Comparison of ENCODE assay signal across 27 cellular contexts in the genomic region with DNA sequence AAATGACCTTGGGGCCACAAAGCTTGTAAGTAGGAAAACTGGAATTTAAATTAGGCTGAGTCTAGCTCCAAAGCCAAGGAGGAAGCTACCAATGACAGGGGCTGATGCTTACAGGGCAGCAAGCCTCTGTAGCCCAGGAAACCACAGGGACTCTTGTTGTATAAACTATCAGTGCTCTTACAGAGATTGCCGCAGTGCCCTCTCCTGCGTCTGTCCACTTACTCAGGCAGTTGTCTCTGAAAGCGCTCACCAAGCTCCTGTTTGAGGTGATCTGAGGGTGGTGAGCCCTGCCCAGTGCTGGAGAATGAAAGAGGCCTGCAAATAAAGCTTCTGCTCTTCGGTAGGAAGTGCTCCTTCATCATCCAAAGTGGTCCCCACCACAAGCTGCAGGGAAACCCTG.
DNase-seq lines count a peak whose midpoint lies in the region; FAIRE-seq and TF ChIP-seq lines count a peak whose summit lies in the region.
"Had no signal": no experiment of that assay in that cellular context is flagged by ENCODE, and none has a peak within 500 bp of the region (broad histone marks: within the 10 kb centered on the region; RNA-seq: fewer than 3 reads in every experiment).

No MANE protein-coding gene starts in this region.

- no peak overlapping the region for H2BK5ac ChIP-seq in mesendoderm (ENCODE audit: low read length)

- DNase-seq in EH (ENCODE audit: low read depth) (peak; percentile 48), NCI-H146 treated with DMSO at 0.1 percent for 48 hours (lab: John Stamatoyannopoulos, UW; ENCODE audit: unreplicated experiment) (peak; percentile 36), astrocyte (ENCODE audit: low read depth) (peak; percentile 6), mesendoderm (peak; percentile 52), NCI-H524 (lab: John Stamatoyannopoulos, UW) (no peak), DMS 273 treated with DMSO at 0.1 percent for 48 hours (lab: John Stamatoyannopoulos, UW) (no peak)
- no peak for DNase-seq in activated T-cell treated with anti-CD3 and anti-CD28 coated beads, Interleukin-2, amount 50 U/mL, for 1 hour
- DNase-seq: activated CD4-positive, alpha-beta T cell treated with anti-CD3 and anti-CD28 coated beads for 4 hours; activated CD8-positive, alpha-beta T cell treated with anti-CD3 and anti-CD28 coated beads, Interleukin-2, amount 10 ng/mL, durations not matched to agents 7 days and 5 days; hippocampal formation; mucosa of descending colon; NCI-H1092; NCI-H187 treated with DMSO at 0.1 percent for 48 hours; NCI-H2227 treated with DMSO at 0.1 percent for 48 hours; psoas muscle; SHP77 treated with DMSO at 0.1 percent for 48 hours; stimulated activated CD4-positive, alpha-beta T cell treated with anti-CD3 and anti-CD28 coated beads, Interleukin-4, amount 100 ng/mL, for 4 hours; tibial artery had no signal

- no peak overlapping the region for H4K5ac ChIP-seq in mesendoderm (ENCODE audit: low read length)

- H3K4me2 ChIP-seq in astrocyte (ENCODE audit: low read length) (no peak overlapping the region), mesendoderm (ENCODE audit: low read length) (no peak overlapping the region)
- H3K4me2 ChIP-seq: BLaER1 had no signal

- no peak overlapping the region for H2AFZ ChIP-seq in astrocyte (ENCODE audit: low read depth, low read length)

- no peak overlapping the region for H3K4me3 Mint-ChIP-seq in astrocyte (ENCODE audit: unreplicated experiment)
- H3K4me3 Mint-ChIP-seq: activated CD8-positive, alpha-beta T cell treated with anti-CD3 and anti-CD28 coated beads, Interleukin-2, amount 10 ng/mL, durations not matched to agents 7 days and 5 days; activated naive CD4-positive, alpha-beta T cell treated with anti-CD3 and anti-CD28 coated beads, Interleukin-2, amount 50 U/mL, for 24 hours; natural killer cell treated with Interleukin-12 subunit alpha and Interleukin-12 subunit beta and Interleukin-15 and Interleukin-18, amount 100 ng/mL, for 72 hours had no signal

- H4K20me1 ChIP-seq in astrocyte (ENCODE audit: insufficient read depth, low read length), result no peaks in the 10 kb centered on the region
- H4K20me1 ChIP-seq: BLaER1 had no signal

- no peaks in the 10 kb centered on the region for H3K9me3 ChIP-seq in astrocyte (ENCODE audit: insufficient read depth, low read depth, low read length)
- H3K9me3 ChIP-seq: BLaER1, gastroesophageal sphincter, HAP-1, mucosa of descending colon, psoas muscle, tibial artery had no signal

- H3K56ac ChIP-seq in mesendoderm (ENCODE audit: low read length), result no peak overlapping the region

- H3K18ac ChIP-seq in mesendoderm (ENCODE audit: low read length), result no peak overlapping the region

- H3K27me3 Mint-ChIP-seq in astrocyte (ENCODE audit: low read depth, unreplicated experiment), result no peaks in the 10 kb centered on the region
- H3K27me3 Mint-ChIP-seq: activated naive CD4-positive, alpha-beta T cell treated with anti-CD3 and anti-CD28 coated beads, Interleukin-2, amount 50 U/mL, for 24 hours had no signal

- no peaks in the 10 kb centered on the region for H3K36me3 Mint-ChIP-seq in astrocyte (ENCODE audit: low read depth, unreplicated experiment)
- H3K36me3 Mint-ChIP-seq: activated naive CD4-positive, alpha-beta T cell treated with anti-CD3 and anti-CD28 coated beads, Interleukin-2, amount 50 U/mL, for 24 hours; natural killer cell treated with Interleukin-12 subunit alpha and Interleukin-12 subunit beta and Interleukin-15 and Interleukin-18, amount 100 ng/mL, for 72 hours had no signal

- H3K4me3 ChIP-seq in astrocyte (ENCODE audit: insufficient read depth, low read depth, low read length) (no peak overlapping the region), mesendoderm (ENCODE audit: low read length) (no peak overlapping the region)
- H3K4me3 ChIP-seq: BLaER1, gastroesophageal sphincter, HAP-1, lung, mucosa of descending colon, psoas muscle, tibial artery had no signal

- H3K27ac ChIP-seq in astrocyte (ENCODE audit: low read depth, low read length) (no peak overlapping the region), mesendoderm (ENCODE audit: low read depth, low read length) (no peak overlapping the region)
- H3K27ac ChIP-seq: BLaER1, gastroesophageal sphincter, psoas muscle, tibial artery, VCaP had no signal

- TF ChIP-seq CTCF in astrocyte (IDR thresholded peaks at IDR 0.05; ENCODE audit: insufficient read depth, low read depth, low read length), result no peak

- H3K4me1 Mint-ChIP-seq in astrocyte (ENCODE audit: low read depth, unreplicated experiment), result peaks cover 13% of the 10 kb centered on the region
- H3K4me1 Mint-ChIP-seq: activated naive CD4-positive, alpha-beta T cell treated with anti-CD3 and anti-CD28 coated beads, Interleukin-2, amount 50 U/mL, for 24 hours had no signal

- H3K27ac Mint-ChIP-seq in astrocyte (ENCODE audit: unreplicated experiment), result no peak overlapping the region
- H3K27ac Mint-ChIP-seq: activated CD8-positive, alpha-beta T cell treated with anti-CD3 and anti-CD28 coated beads, Interleukin-2, amount 10 ng/mL, durations not matched to agents 7 days and 5 days; activated naive CD4-positive, alpha-beta T cell treated with anti-CD3 and anti-CD28 coated beads, Interleukin-2, amount 50 U/mL, for 24 hours; natural killer cell treated with Interleukin-12 subunit alpha and Interleukin-12 subunit beta and Interleukin-15 and Interleukin-18, amount 100 ng/mL, for 72 hours had no signal

- H3K9ac ChIP-seq in astrocyte (ENCODE audit: low read length) (no peak overlapping the region), mesendoderm (ENCODE audit: low read length) (no peak overlapping the region)
- H3K9ac ChIP-seq: BLaER1 had no signal

- H3K4ac ChIP-seq in mesendoderm (ENCODE audit: low read depth, low read length), result no peak overlapping the region

- H2BK120ac ChIP-seq in mesendoderm (ENCODE audit: low read depth, low read length), result no peak overlapping the region

- H3K9me3 Mint-ChIP-seq in astrocyte (ENCODE audit: unreplicated experiment), result no peaks in the 10 kb centered on the region
- H3K9me3 Mint-ChIP-seq: activated naive CD4-positive, alpha-beta T cell treated with anti-CD3 and anti-CD28 coated beads, Interleukin-2, amount 50 U/mL, for 24 hours; natural killer cell treated with Interleukin-12 subunit alpha and Interleukin-12 subunit beta and Interleukin-15 and Interleukin-18, amount 100 ng/mL, for 72 hours had no signal

- no peak overlapping the region for H2AK5ac ChIP-seq in mesendoderm (ENCODE audit: low read length)

- H3K4me1 ChIP-seq in astrocyte (ENCODE audit: insufficient read depth, low read length), result peaks cover 5% of the 10 kb centered on the region
- H3K4me1 ChIP-seq in mesendoderm (ENCODE audit: control insufficient read depth, low read depth, low read length), result peaks cover 14% of the 10 kb centered on the region
- H3K4me1 ChIP-seq: BLaER1, HAP-1, tibial artery had no signal

- no CpG with 5 or more reads among the region's 4 CpGs for WGBS in mesendoderm (ENCODE audit: extremely low coverage, insufficient coverage, low lambda C conversion rate)

- no peak overlapping the region for H2BK15ac ChIP-seq in mesendoderm (replicated peaks; ENCODE audit: low read depth)

- FAIRE-seq in astrocyte (lab: Jason Lieb, UNC), result no peak
- FAIRE-seq: bronchial epithelial cell, RCC 7860 had no signal

- H3K79me2 ChIP-seq in astrocyte (ENCODE audit: insufficient read depth, low read length) (no peaks in the 10 kb centered on the region), mesendoderm (ENCODE audit: control insufficient read depth, insufficient read depth, low read length) (no peaks in the 10 kb centered on the region)

- H3K27me3 ChIP-seq in astrocyte (ENCODE audit: insufficient read depth, low read length) (no peaks in the 10 kb centered on the region), mesendoderm (ENCODE audit: insufficient read depth, low read length, poor library complexity) (no peaks in the 10 kb centered on the region)
- H3K27me3 ChIP-seq: BLaER1, gastroesophageal sphincter, tibial artery had no signal

- H3K79me1 ChIP-seq in mesendoderm (ENCODE audit: low read length), result no peaks in the 10 kb centered on the region

- no peak overlapping the region for H3K23ac ChIP-seq in mesendoderm (ENCODE audit: low read length)

- no peak overlapping the region for H4K8ac ChIP-seq in mesendoderm (ENCODE audit: low read depth, low read length)

- H3K36me3 ChIP-seq in astrocyte (ENCODE audit: insufficient read depth, low read length) (no peaks in the 10 kb centered on the region), mesendoderm (ENCODE audit: control insufficient read depth, insufficient read depth, low read length) (no peaks in the 10 kb centered on the region)
- H3K36me3 ChIP-seq: BLaER1, gastroesophageal sphincter, HAP-1, tibial artery had no signal

Comparison
In these comparisons a context has a peak if more than half of its experiments do, and no peak if none do; other contexts are left out.
1. DNase-seq: peak in EH (single experiment), NCI-H146 treated with DMSO at 0.1 percent for 48 hours (single experiment), astrocyte (single experiment) and mesendoderm (single experiment); none in activated T-cell treated with anti-CD3 and anti-CD28 coated beads, Interleukin-2, amount 50 U/mL, for 1 hour (single experiment), NCI-H524 (0 of 2) and DMS 273 treated with DMSO at 0.1 percent for 48 hours (single experiment).